ENCODE assay signal across 22 cellular contexts in the genomic region with DNA sequence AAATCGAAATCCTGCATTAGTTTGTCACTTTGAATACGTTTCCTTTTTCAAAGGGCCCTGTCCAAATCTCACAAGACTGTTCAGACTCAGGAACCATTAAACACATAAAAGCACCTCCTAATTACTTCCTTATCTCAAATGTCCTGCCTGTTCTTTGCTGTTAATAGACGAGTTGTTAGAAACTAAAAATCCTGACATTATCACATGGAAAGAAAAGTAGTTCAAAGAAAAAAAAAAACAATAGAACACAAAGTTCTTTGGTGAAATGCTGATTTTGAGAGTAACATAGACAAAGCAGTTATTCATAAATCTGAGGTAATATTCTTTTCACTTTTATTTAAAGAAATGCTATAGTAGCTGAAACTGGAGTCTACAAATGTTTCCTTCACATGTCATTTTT.
"Had no signal": no experiment of that assay in that cellular context is flagged by ENCODE, and none has a peak within 500 bp of the region (broad histone marks: within the 10 kb centered on the region; RNA-seq: fewer than 3 reads in every experiment).

No MANE protein-coding gene starts in this region.

- H3K27me3 Mint-ChIP-seq: activated CD4-positive, alpha-beta memory T cell treated with anti-CD3 and anti-CD28 coated beads for 36 hours; activated CD4-positive, alpha-beta T cell treated with anti-CD3 and anti-CD28 coated beads, Interleukin-2, amount 10 ng/mL, durations not matched to agents 7 days and 5 days; activated naive CD8-positive, alpha-beta T cell treated with anti-CD3 and anti-CD28 coated beads, Interleukin-2, amount 10 ng/mL, durations not matched to agents 7 days and 5 days; T-helper 17 cell had no signal

- H3K9me3 Mint-ChIP-seq: activated CD4-positive, alpha-beta memory T cell treated with anti-CD3 and anti-CD28 coated beads for 36 hours; activated naive CD4-positive, alpha-beta T cell treated with anti-CD3 and anti-CD28 coated beads for 36 hours; activated T-cell treated with anti-CD3 and anti-CD28 coated beads, Interleukin-2, amount 50 U/mL, for 4 hours had no signal

- DNase-seq: activated CD4-positive, alpha-beta memory T cell treated with anti-CD3 and anti-CD28 coated beads for 36 hours; activated CD4-positive, alpha-beta T cell treated with anti-CD3 and anti-CD28 coated beads, Interleukin-2, amount 10 ng/mL, durations not matched to agents 7 days and 5 days; activated CD4-positive, CD25-positive, alpha-beta regulatory T cell treated with anti-CD3 and anti-CD28 coated beads, Interleukin-2, amount 50 U/mL, for 72 hours; activated CD8-positive, alpha-beta memory T cell treated with anti-CD3 and anti-CD28 coated beads for 24 hours; activated gamma-delta T cell; activated naive CD4-positive, alpha-beta T cell treated with anti-CD3 and anti-CD28 coated beads for 36 hours; activated naive CD8-positive, alpha-beta T cell treated with anti-CD3 and anti-CD28 coated beads, Interleukin-2, amount 10 ng/mL, durations not matched to agents 7 days and 5 days; activated T-cell treated with anti-CD3 and anti-CD28 coated beads, Interleukin-2, amount 50 U/mL, for 4 hours; aorta; central memory CD4-positive, alpha-beta T cell; MM.1S; NCI-H1105; NCI-H1436; NCI-H1694 treated with DMSO at 0.1 percent for 48 hours; NCI-H2081; NCI-H510A treated with DMSO at 0.1 percent for 48 hours; NCI-H69; PC-9; SHP77 treated with DMSO at 0.1 percent for 48 hours; T-helper 17 cell; T1000 had no signal

- H3K4me1 Mint-ChIP-seq: activated CD4-positive, alpha-beta T cell treated with anti-CD3 and anti-CD28 coated beads, Interleukin-2, amount 10 ng/mL, durations not matched to agents 7 days and 5 days; T-helper 17 cell; WTC11 had no signal

- H3K4me3 Mint-ChIP-seq: activated CD4-positive, alpha-beta memory T cell treated with anti-CD3 and anti-CD28 coated beads for 36 hours; activated CD4-positive, alpha-beta T cell treated with anti-CD3 and anti-CD28 coated beads, Interleukin-2, amount 10 ng/mL, durations not matched to agents 7 days and 5 days; activated naive CD4-positive, alpha-beta T cell treated with anti-CD3 and anti-CD28 coated beads for 36 hours; activated naive CD8-positive, alpha-beta T cell treated with anti-CD3 and anti-CD28 coated beads, Interleukin-2, amount 10 ng/mL, durations not matched to agents 7 days and 5 days; activated T-cell treated with anti-CD3 and anti-CD28 coated beads, Interleukin-2, amount 50 U/mL, for 4 hours; T-helper 17 cell; WTC11 had no signal

- H3K36me3 Mint-ChIP-seq: activated CD4-positive, alpha-beta memory T cell treated with anti-CD3 and anti-CD28 coated beads for 36 hours; WTC11 had no signal

- H3K27ac Mint-ChIP-seq: activated CD4-positive, alpha-beta memory T cell treated with anti-CD3 and anti-CD28 coated beads for 36 hours; activated CD4-positive, alpha-beta T cell treated with anti-CD3 and anti-CD28 coated beads, Interleukin-2, amount 10 ng/mL, durations not matched to agents 7 days and 5 days; activated naive CD4-positive, alpha-beta T cell treated with anti-CD3 and anti-CD28 coated beads for 36 hours; activated naive CD8-positive, alpha-beta T cell treated with anti-CD3 and anti-CD28 coated beads, Interleukin-2, amount 10 ng/mL, durations not matched to agents 7 days and 5 days; T-helper 17 cell; WTC11 had no signal
